ENCODE assay signal across 8 cellular contexts in the genomic region with DNA sequence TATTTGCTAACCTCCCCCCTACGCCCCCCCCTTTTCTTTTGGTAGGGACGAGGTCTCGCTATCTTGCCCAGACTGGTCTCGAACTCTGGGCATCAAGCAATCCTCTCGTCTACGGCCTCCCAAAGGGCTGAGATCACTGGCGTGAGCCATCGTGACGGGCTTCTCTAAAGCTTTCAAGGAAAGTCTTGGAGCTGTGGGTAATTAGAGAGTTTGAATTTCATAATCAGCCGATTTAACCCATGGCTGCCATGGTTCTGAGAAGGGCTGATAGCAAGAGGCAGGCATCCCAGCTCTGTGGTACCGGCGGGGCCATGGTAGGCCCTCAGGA. TPM values are rescaled to one million over a fixed set of nuclear protein-coding genes. Genes with fewer than 3 reads are reported as not detected.
DNase-seq lines count a peak whose midpoint lies in the region; ATAC-seq and TF ChIP-seq lines count a peak whose summit lies in the region.

No MANE protein-coding gene starts in this region.

- H3K36me3 Mint-ChIP-seq in activated naive CD4-positive, alpha-beta T cell treated with anti-CD3 and anti-CD28 coated beads, Interleukin-2, amount 10 ng/mL, durations not matched to agents 7 days and 5 days, result peaks cover 5% of the 10 kb centered on the region

- intact Hi-C loops in transverse colon (cut with DNase I; ENCODE audit: low total_unique reads), result no loop called here
- intact Hi-C loops in posterior cingulate gyrus (cut with DNase I), result loop anchor here (2.0 kb wide), 1 partner anchor 33 kb away; the partner anchor contains the start of gene GTPBP3

- H3K9me3 ChIP-seq in lung (ENCODE audit: control insufficient read depth in 2 of 2, insufficient read depth in 1 of 2, low read length in 1 of 2) (no peaks in the 10 kb centered on the region), transverse colon (no peaks in the 10 kb centered on the region)

- no peak for TF ChIP-seq POLR2A in transverse colon (IDR thresholded peaks at IDR 0.05)

- H3K36me3 ChIP-seq in lung (ENCODE audit: control insufficient read depth in 2 of 2, insufficient read depth in 2 of 2, low read length in 2 of 2), result peaks cover 0 to 7% of the 10 kb centered on the region in 2 donors
- no peaks in the 10 kb centered on the region for H3K36me3 ChIP-seq in transverse colon

- in situ Hi-C loops in transverse colon (cut with MboI; ENCODE audit: low pct_ligation_motif_present in 1 of 4, low pct_unique_long_range_greater_than_20kb in 1 of 4, low sequenced_read_pairs in 3 of 4), result no loop called here

- H3K4me1 Mint-ChIP-seq in activated naive CD4-positive, alpha-beta T cell treated with anti-CD3 and anti-CD28 coated beads, Interleukin-2, amount 10 ng/mL, durations not matched to agents 7 days and 5 days, result peaks cover 52% of the 10 kb centered on the region

- H3K27me3 ChIP-seq in lung (ENCODE audit: control insufficient read depth, insufficient read depth), result no peaks in the 10 kb centered on the region
- H3K27me3 ChIP-seq in transverse colon, result no peaks in the 10 kb centered on the region

- peak overlapping the region; percentile 49 to 68 for H3K27ac ChIP-seq in lung (ENCODE audit: low read depth in 1 of 2, low read length in 1 of 2)
- H3K27ac ChIP-seq in transverse colon, result peak overlapping the region; percentile 90 to 98 (median 94)

- no peaks in the 10 kb centered on the region for H3K9me3 Mint-ChIP-seq in activated naive CD4-positive, alpha-beta T cell treated with anti-CD3 and anti-CD28 coated beads, Interleukin-2, amount 10 ng/mL, durations not matched to agents 7 days and 5 days

- H3K4me3 Mint-ChIP-seq in activated naive CD4-positive, alpha-beta T cell treated with anti-CD3 and anti-CD28 coated beads, Interleukin-2, amount 10 ng/mL, durations not matched to agents 7 days and 5 days, result peak overlapping the region; percentile 69

- H3K4me1 ChIP-seq in lung (ENCODE audit: control insufficient read depth in 2 of 2, insufficient read depth in 2 of 2, low read length in 2 of 2), result peaks cover 2 to 5% of the 10 kb centered on the region in 2 donors
- peaks cover 34 to 55% (median 39%) of the 10 kb centered on the region in 4 donors for H3K4me1 ChIP-seq in transverse colon

- H3K27ac Mint-ChIP-seq in activated naive CD4-positive, alpha-beta T cell treated with anti-CD3 and anti-CD28 coated beads, Interleukin-2, amount 10 ng/mL, durations not matched to agents 7 days and 5 days, result peak overlapping the region; percentile 22

- no peaks in the 10 kb centered on the region for H3K27me3 Mint-ChIP-seq in activated naive CD4-positive, alpha-beta T cell treated with anti-CD3 and anti-CD28 coated beads, Interleukin-2, amount 10 ng/mL, durations not matched to agents 7 days and 5 days

- H3K4me3 ChIP-seq in lung (no peak overlapping the region), transverse colon (no peak overlapping the region)

- no peak for TF ChIP-seq CTCF in lung (IDR thresholded peaks at IDR 0.05; ENCODE audit: control extremely low read depth, extremely low read depth)
- TF ChIP-seq CTCF in transverse colon (IDR thresholded peaks at IDR 0.05), result no peak

- ATAC-seq in lung (ENCODE audit: insufficient read depth, low FRiP score), result no peak
- ATAC-seq in HG03025 (IDR thresholded peaks at IDR 0.05; ENCODE audit: low FRiP score, unreplicated experiment), result no peak
- ATAC-seq in GM19035 (IDR thresholded peaks at IDR 0.05; ENCODE audit: unreplicated experiment), result no peak

- TF ChIP-seq EP300 in transverse colon (IDR thresholded peaks at IDR 0.05; ENCODE audit: low read depth), result no peak

- no peak for DNase-seq in activated naive CD4-positive, alpha-beta T cell treated with anti-CD3 and anti-CD28 coated beads, Interleukin-2, amount 10 ng/mL, durations not matched to agents 7 days and 5 days
- no peak for DNase-seq in activated naive CD4-positive, alpha-beta T cell (lab: John Stamatoyannopoulos, UW)
- peak; percentile 53 for DNase-seq in amniotic epithelial cell (ENCODE audit: low read depth)
- peak; percentile 52 for DNase-seq in lung (ENCODE audit: low spot score)
- DNase-seq in transverse colon, result no peak
- DNase-seq in posterior cingulate gyrus, result no peak

- CTCF ChIA-PET in activated naive CD4-positive, alpha-beta T cell treated with anti-CD3 and anti-CD28 coated beads, Interleukin-2, amount 10 ng/mL, durations not matched to agents 7 days and 5 days (lab: Charles Lee), result interaction anchor here (1.0 kb wide), 2 partner anchors 11 to 85 kb away, joined by 3 read pairs; no protein-coding TSS in a partner anchor

- WGBS in lung, 2 donors, result 63 to 70% methylated on average over 12 of the region's 12 CpGs
- 73% methylated on average over 12 of the region's 12 CpGs; no CpG with 5 or more reads in 1 of the 2 donors for WGBS in transverse colon (ENCODE audit: low coverage in 1 of 2), 2 donors

RNA-seq across cellular contexts. Expression of gene ABHD8, which starts 0.7 kb away (rescaled TPM):
- total RNA-seq in lung, result 10 to 100 TPM; 12.8 to 23.0 TPM
- 10 to 100 TPM; 14.9 to 15.4 TPM for polyA plus RNA-seq in lung
- 10 to 100 TPM in 1 of 4 donors, 1 to 10 TPM in 3; 6.0 to 14.1 (median 9.1) TPM for total RNA-seq in transverse colon

RNA-seq across cellular contexts. Expression of gene MRPL34, which starts 1.8 kb away (rescaled TPM):
- total RNA-seq in lung (10 to 100 TPM; 22.3 to 85.7 TPM), transverse colon (100 to 1,000 TPM; 243 to 390 (median 272) TPM)
- polyA plus RNA-seq in lung, result 100 to 1,000 TPM; 101 to 137 TPM

RNA-seq across cellular contexts. Expression of gene DDA1, which starts 5.5 kb away (rescaled TPM):
- 10 to 100 TPM; 16.1 to 40.7 TPM for total RNA-seq in lung
- 10 to 100 TPM; 60.2 to 66.5 TPM for polyA plus RNA-seq in lung
- total RNA-seq in transverse colon, result 10 to 100 TPM; 20.6 to 98.1 (median 22.0) TPM

RNA-seq across cellular contexts. Expression of gene ANKLE1, which starts 22.2 kb away (rescaled TPM):
- 1 to 10 TPM in 1 of 2 donors, under 1 TPM in 1; 0.95 to 1.6 TPM for total RNA-seq in lung
- polyA plus RNA-seq in lung, result 1 to 10 TPM in 1 of 2 donors, under 1 TPM in 1; 0.43 to 1.1 TPM
- total RNA-seq in transverse colon, result under 1 TPM in 2 of 4 donors, not detected in 2; 0.20 to 0.48 TPM

RNA-seq across cellular contexts. Expression of gene ANO8, which starts 30.8 kb away (rescaled TPM):
- total RNA-seq in lung, result 10 to 100 TPM in 1 of 2 donors, 1 to 10 TPM in 1; 7.1 to 22.5 TPM
- 1 to 10 TPM; 7.1 to 8.8 TPM for polyA plus RNA-seq in lung
- total RNA-seq in transverse colon, result 10 to 100 TPM in 2 of 4 donors, 1 to 10 TPM in 2; 6.7 to 73.0 (median 10.3) TPM

Comparison
In these comparisons a context has a peak if more than half of its experiments do, and no peak if none do; other contexts are left out.
1. DNase-seq: peak in amniotic epithelial cell (single experiment) and lung (single experiment); none in activated naive CD4-positive, alpha-beta T cell treated with anti-CD3 and anti-CD28 coated beads, Interleukin-2, amount 10 ng/mL, durations not matched to agents 7 days and 5 days (single experiment), activated naive CD4-positive, alpha-beta T cell (0 of 4), transverse colon (single experiment) and posterior cingulate gyrus (0 of 10).